18 cellular contexts compared by ENCODE assay signal in genomic region chr22:48837341-48837935, GRCh38.
DNase-seq lines count a peak whose midpoint lies in the region; ATAC-seq and TF ChIP-seq lines count a peak whose summit lies in the region.
"Had no signal": no experiment of that assay in that cellular context is flagged by ENCODE, and none has a peak within 500 bp of the region (broad histone marks: within the 10 kb centered on the region; RNA-seq: fewer than 3 reads in every experiment).

No MANE protein-coding gene starts in this region.

- no peak for TF ChIP-seq EP300 in sigmoid colon (IDR thresholded peaks at IDR 0.05)

- H3K4me1 ChIP-seq in H9 (ENCODE audit: insufficient read depth, low read length) (no peaks in the 10 kb centered on the region), neuronal stem cell (ENCODE audit: control insufficient read depth in 2 of 2, insufficient read depth in 1 of 2, low read depth in 1 of 2, low read length in 2 of 2) (peaks cover 0 to 5% of the 10 kb centered on the region in 2 donors), sigmoid colon (no peaks in the 10 kb centered on the region)

- no peak for TF ChIP-seq POLR2A in sigmoid colon (IDR thresholded peaks at IDR 0.05)

- no peak overlapping the region for H3K4me2 ChIP-seq in H9 (ENCODE audit: insufficient read depth, insufficient read length, low read length)
- H3K4me2 ChIP-seq in neuronal stem cell (ENCODE audit: insufficient read depth, low read length, poor library complexity, severe bottlenecking) = no peak overlapping the region
- H3K4me2 ChIP-seq: BLaER1, PC-9 had no signal

- H4K20me1 ChIP-seq in H9 (ENCODE audit: control insufficient read depth, insufficient read depth, insufficient read length) = no peaks in the 10 kb centered on the region
- H4K20me1 ChIP-seq: BLaER1 had no signal

- H3K56ac ChIP-seq in H9 (ENCODE audit: insufficient read length, low read depth, low read length) = no peak overlapping the region

- peak overlapping the region in 1 of 3 experiments; percentile 53; a peak in 2 of 7 replicates for H3K27ac Mint-ChIP-seq in H9
- no peak overlapping the region for H3K27ac Mint-ChIP-seq in effector memory CD8-positive, alpha-beta T cell

- H3K23ac ChIP-seq in H9 (ENCODE audit: insufficient read length, low read depth, low read length) (no peak overlapping the region), neuronal stem cell (ENCODE audit: low read depth, low read length, poor library complexity) (peak overlapping the region; percentile 38)

- peak overlapping the region; percentile 12 for H4K5ac ChIP-seq in H9 (ENCODE audit: insufficient read length, low read depth, low read length)

- H3K27ac ChIP-seq in H9 (ENCODE audit: insufficient read length, low read depth, low read length) (no peak overlapping the region), neuronal stem cell (replicated peaks; ENCODE audit: low read length) (no peak overlapping the region), sigmoid colon (no peak overlapping the region)
- H3K27ac ChIP-seq: BLaER1, PC-9 had no signal

- H3K79me2 ChIP-seq in H9 (ENCODE audit: insufficient read depth, low read length) = no peaks in the 10 kb centered on the region

- no peak overlapping the region for H2BK12ac ChIP-seq in H9 (ENCODE audit: insufficient read length, low read depth, low read length)
- no peak overlapping the region for H2BK12ac ChIP-seq in neuronal stem cell (ENCODE audit: low read length)

- peak overlapping the region in 1 of 2 experiments; percentile 69; a peak in 2 of 5 replicates for H3K4me3 Mint-ChIP-seq in H9
- H3K4me3 Mint-ChIP-seq in effector memory CD8-positive, alpha-beta T cell = no peak overlapping the region

- no peak overlapping the region for H2BK120ac ChIP-seq in H9 (ENCODE audit: low read depth, low read length, poor library complexity, severe bottlenecking)
- H2BK120ac ChIP-seq in neuronal stem cell (ENCODE audit: low read depth, low read length) = no peak overlapping the region

- H3K27me3 ChIP-seq in H9 (ENCODE audit: insufficient read depth, low read length) = no peaks in the 10 kb centered on the region
- no peaks in the 10 kb centered on the region for H3K27me3 ChIP-seq in neuronal stem cell (ENCODE audit: control insufficient read depth in 3 of 3, insufficient read depth in 3 of 3, low read depth in 1 of 3, low read length in 3 of 3)
- peaks cover 0 to 16% (median 0%) of the 10 kb centered on the region in 3 donors for H3K27me3 ChIP-seq in sigmoid colon
- H3K27me3 ChIP-seq: BLaER1 had no signal

- TF ChIP-seq CTCF in H9 (conservative IDR thresholded peaks at IDR 0.05) = no peak
- no peak for TF ChIP-seq CTCF in sigmoid colon (IDR thresholded peaks at IDR 0.05)

- peak; percentile 44 for ATAC-seq in esophagus mucosa
- ATAC-seq in effector memory CD8-positive, alpha-beta T cell (replicated peaks) = no peak
- ATAC-seq: SK-N-SH treated with all-trans-retinoic acid at 6 μM for 48 hours had no signal

- no peak overlapping the region for H2BK20ac ChIP-seq in H9 (ENCODE audit: low read depth, low read length, poor library complexity, severe bottlenecking)

- DNase-seq in H9 (no peak), SW480 (ENCODE audit: low spot score) (peak; percentile 53), neuronal stem cell (ENCODE audit: low spot score) (no peak), OCI-M1 (lab: John Stamatoyannopoulos, UW) (no peak), sigmoid colon (no peak)
- DNase-seq in stimulated activated CD4-positive, alpha-beta T cell treated with anti-CD3 and anti-CD28 coated beads, Interleukin-4, amount 100 ng/mL, for 1 hour = no peak
- DNase-seq in effector memory CD8-positive, alpha-beta T cell = no peak
- DNase-seq: EL, NCI-H1436, NCI-H2081, NCI-H2227 treated with DMSO at 0.1 percent for 48 hours, NCI-H526, PC-9, Right ventricle myocardium superior had no signal

- no peaks in the 10 kb centered on the region for H3K9me3 ChIP-seq in H9 (ENCODE audit: control insufficient read depth, low read depth, low read length)
- peaks cover 0 to 11% of the 10 kb centered on the region in 2 donors for H3K9me3 ChIP-seq in neuronal stem cell (replicated peaks in 1 of 2; ENCODE audit: control insufficient read depth in 2 of 2, insufficient read depth in 1 of 2, low read depth in 1 of 2, low read length in 2 of 2)
- peaks cover 0 to 3% (median 2%) of the 10 kb centered on the region in 4 donors for H3K9me3 ChIP-seq in sigmoid colon

- H3K14ac ChIP-seq in H9 (ENCODE audit: insufficient read depth, low read length) (no peak overlapping the region), neuronal stem cell (ENCODE audit: low read length) (no peak overlapping the region)

- H3K79me1 ChIP-seq in H9 (ENCODE audit: insufficient read depth, low read depth, low read length, poor library complexity, severe bottlenecking) (no peaks in the 10 kb centered on the region), neuronal stem cell (ENCODE audit: low read depth, low read length) (no peaks in the 10 kb centered on the region)

- H3K4ac ChIP-seq in H9 (ENCODE audit: low read depth, low read length) (no peak overlapping the region), neuronal stem cell (ENCODE audit: low read length) (no peak overlapping the region)

- no peak overlapping the region for H2BK5ac ChIP-seq in H9 (ENCODE audit: insufficient read length, low read length)
- no peak overlapping the region for H2BK5ac ChIP-seq in neuronal stem cell (ENCODE audit: low read length)

- H4K8ac ChIP-seq in H9 (replicated peaks; ENCODE audit: insufficient read length, low read depth, low read length) = peak overlapping the region; percentile 5
- no peak overlapping the region for H4K8ac ChIP-seq in neuronal stem cell (ENCODE audit: low read depth, low read length)

- H3K23me2 ChIP-seq in H9 (ENCODE audit: insufficient read length, low read depth, low read length, poor library complexity, severe bottlenecking) = no peaks in the 10 kb centered on the region

- peaks cover 0 to 8% of the 10 kb centered on the region in 2 experiments; a peak in 3 of 4 replicates for H3K4me1 Mint-ChIP-seq in H9
- no peaks in the 10 kb centered on the region for H3K4me1 Mint-ChIP-seq in effector memory CD8-positive, alpha-beta T cell (ENCODE audit: low read depth in 2 of 2)

- H2AFZ ChIP-seq in H9 (ENCODE audit: low read length) = no peak overlapping the region
- H2AFZ ChIP-seq in neuronal stem cell (ENCODE audit: low read length) = no peak overlapping the region
- H2AFZ ChIP-seq: PC-9 had no signal

- H2BK15ac ChIP-seq in H9 (ENCODE audit: low read depth, low read length) = no peak overlapping the region
- H2BK15ac ChIP-seq in neuronal stem cell (ENCODE audit: low read length) = no peak overlapping the region

- H2AK5ac ChIP-seq in H9 (ENCODE audit: insufficient read length, low read length) (no peak overlapping the region), neuronal stem cell (ENCODE audit: low read depth, low read length) (no peak overlapping the region)

- H3K9me3 Mint-ChIP-seq in H9 = peaks cover 13% of the 10 kb centered on the region in 2 experiments; a peak in 4 of 5 replicates
- H3K9me3 Mint-ChIP-seq in effector memory CD8-positive, alpha-beta T cell = peaks cover 5 to 13% of the 10 kb centered on the region in 2 donors

- H3K18ac ChIP-seq in H9 (ENCODE audit: insufficient read length, low read depth, low read length) (no peak overlapping the region), neuronal stem cell (ENCODE audit: low read length) (peak overlapping the region; percentile 73)

- H3K36me3 Mint-ChIP-seq in H9 (ENCODE audit: insufficient read depth in 1 of 3, low read depth in 3 of 3) = peaks cover 0 to 7% (median 7%) of the 10 kb centered on the region in 3 experiments; a peak in 4 of 7 replicates
- no peaks in the 10 kb centered on the region for H3K36me3 Mint-ChIP-seq in effector memory CD8-positive, alpha-beta T cell (ENCODE audit: insufficient read depth)
- H3K36me3 Mint-ChIP-seq: IgD-negative memory B cell had no signal

- H3K9ac ChIP-seq in H9 (ENCODE audit: extremely low read depth, insufficient read length, low read length) (no peak overlapping the region), neuronal stem cell (ENCODE audit: low read depth, low read length, poor library complexity) (no peak overlapping the region)
- H3K9ac ChIP-seq: BLaER1 had no signal

- H3K4me3 ChIP-seq in neuronal stem cell (ENCODE audit: low read length in 2 of 2) (no peak overlapping the region), sigmoid colon (no peak overlapping the region)
- H3K4me3 ChIP-seq: BLaER1, PC-9 had no signal

- H3K36me3 ChIP-seq in neuronal stem cell (replicated peaks in 1 of 2; ENCODE audit: control insufficient read depth in 2 of 2, insufficient read depth in 2 of 2, low read length in 2 of 2) = peaks cover 0 to 2% of the 10 kb centered on the region in 2 donors
- H3K36me3 ChIP-seq in sigmoid colon = no peaks in the 10 kb centered on the region
- H3K36me3 ChIP-seq: BLaER1 had no signal

- WGBS in H9 (ENCODE audit: extremely low coverage, insufficient read length, low lambda C conversion rate) = no CpG with 5 or more reads among the region's 16 CpGs
- no CpG with 5 or more reads among the region's 16 CpGs for WGBS in neuronal stem cell (ENCODE audit: extremely low coverage in 2 of 2, insufficient read length in 2 of 2, insufficient replicate concordance in 1 of 2), 2 donors
- WGBS in sigmoid colon, 2 donors = 78 to 87% methylated on average over 16 of the region's 16 CpGs

- peaks cover 12% of the 10 kb centered on the region; the same call in 1 of the 2 replicates for H3K27me3 Mint-ChIP-seq in H9 (ENCODE audit: low read depth)
- peaks cover 16 to 30% of the 10 kb centered on the region in 2 donors for H3K27me3 Mint-ChIP-seq in effector memory CD8-positive, alpha-beta T cell

- intact Hi-C loops in sigmoid colon (cut with DNase I) = no loop called here

- H4K91ac ChIP-seq in H9 (ENCODE audit: insufficient read length, low read depth, low read length) = no peak overlapping the region
- H4K91ac ChIP-seq in neuronal stem cell (ENCODE audit: low read depth, low read length, poor library complexity) = no peak overlapping the region

- no peak overlapping the region for H3T11ph ChIP-seq in H9 (ENCODE audit: low read length)
